9 cellular contexts compared by ENCODE assay signal in the genomic region with DNA sequence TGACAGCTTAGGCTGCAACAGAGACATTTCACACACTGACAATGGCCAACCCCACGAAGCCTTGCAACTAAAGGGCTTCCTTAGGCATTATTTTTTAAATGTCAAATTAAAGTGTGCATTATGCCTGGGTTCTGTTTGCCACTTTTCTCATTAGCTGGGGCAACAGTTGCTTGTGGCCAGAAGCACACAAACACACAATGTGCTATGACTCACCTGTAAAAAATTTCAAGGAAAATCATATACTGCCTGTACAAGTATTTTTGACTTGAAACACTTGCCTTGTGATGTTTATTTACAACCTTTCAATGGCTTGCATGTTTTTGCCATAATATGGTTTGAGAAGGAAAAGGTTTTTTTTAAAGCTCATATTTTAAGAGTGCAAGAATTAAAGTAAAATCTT. TPM values are rescaled to one million over a fixed set of nuclear protein-coding genes. Genes with fewer than 3 reads are reported as not detected.
DNase-seq lines count a peak whose midpoint lies in the region; ATAC-seq, FAIRE-seq and TF ChIP-seq lines count a peak whose summit lies in the region.
"Had no signal": no experiment of that assay in that cellular context is flagged by ENCODE, and none has a peak within 500 bp of the region (broad histone marks: within the 10 kb centered on the region; RNA-seq: fewer than 3 reads in every experiment).

No MANE protein-coding gene starts in this region.

- no peak for TF ChIP-seq CTCF in esophagus squamous epithelium (IDR thresholded peaks at IDR 0.05)
- no peak for TF ChIP-seq CTCF in osteoblast (IDR thresholded peaks at IDR 0.05; ENCODE audit: extremely low read depth, low read depth, low read length)

- no peaks in the 10 kb centered on the region for H4K20me1 ChIP-seq in osteoblast (ENCODE audit: insufficient read depth, low read length)

- DNase-seq in DMS53 treated with DMSO at 0.1 percent for 48 hours (lab: John Stamatoyannopoulos, UW; ENCODE audit: unreplicated experiment) = peak; percentile 46
- peak; percentile 22 for DNase-seq in RCC 7860 (ENCODE audit: low spot score)
- DNase-seq in esophagus squamous epithelium (lab: John Stamatoyannopoulos, UW) = no peak
- peak; percentile 91 for DNase-seq in osteoblast (ENCODE audit: insufficient read length, low spot score, missing footprints)
- DNase-seq in stimulated activated CD4-positive, alpha-beta T cell treated with anti-CD3 and anti-CD28 coated beads, Interleukin-2, amount 100 ng/mL, for 24 hours = no peak
- no peak for DNase-seq in GM19238 (ENCODE audit: insufficient read length, low spot score)
- DNase-seq in activated CD4-positive, alpha-beta T cell treated with anti-CD3 and anti-CD28 coated beads, Interleukin-2, amount 50 U/mL, for 4 hours = no peak
- DNase-seq: midbrain had no signal

- no peak for TF ChIP-seq POLR2A in esophagus squamous epithelium (IDR thresholded peaks at IDR 0.05)

- 27 to 31% methylated on average over 1 of the region's 1 CpG for WGBS in esophagus squamous epithelium, 2 donors

- no peak for ATAC-seq in GM21360 (IDR thresholded peaks at IDR 0.05; ENCODE audit: unreplicated experiment)

- no peak overlapping the region for H2AFZ ChIP-seq in osteoblast (ENCODE audit: low read length)

- no peaks in the 10 kb centered on the region for H3K9me3 ChIP-seq in esophagus squamous epithelium
- H3K9me3 ChIP-seq in osteoblast (ENCODE audit: low read depth, low read length) = no peaks in the 10 kb centered on the region

- peak overlapping the region in 3 of 4 donors; percentile 76 to 94 (median 92) for H3K4me3 ChIP-seq in esophagus squamous epithelium
- peak overlapping the region; percentile 91 for H3K4me3 ChIP-seq in osteoblast (ENCODE audit: insufficient read depth, low read length)

- H3K27ac ChIP-seq in esophagus squamous epithelium = peak overlapping the region in 2 of 4 donors; percentile 84 to 89
- H3K27ac ChIP-seq in osteoblast (ENCODE audit: low read depth, low read length) = peak overlapping the region; percentile 91

- H3K4me1 ChIP-seq in esophagus squamous epithelium (peaks cover 9 to 67% (median 17%) of the 10 kb centered on the region in 3 donors), osteoblast (ENCODE audit: insufficient read depth, low read length) (peaks cover 30% of the 10 kb centered on the region)

- H3K36me3 ChIP-seq in esophagus squamous epithelium = no peaks in the 10 kb centered on the region
- H3K36me3 ChIP-seq in osteoblast (ENCODE audit: insufficient read depth, low read length) = peaks cover 22% of the 10 kb centered on the region

- intact Hi-C loops in esophagus squamous epithelium (cut with DNase I) = no loop called here

- peak overlapping the region; percentile 89 for H3K4me2 ChIP-seq in osteoblast (ENCODE audit: insufficient read depth, low read length)

- H3K27me3 ChIP-seq in esophagus squamous epithelium (peaks cover 0 to 24% (median 0%) of the 10 kb centered on the region in 4 donors), osteoblast (ENCODE audit: insufficient read depth, low read length) (no peaks in the 10 kb centered on the region)

- H3K79me2 ChIP-seq in osteoblast (ENCODE audit: insufficient read depth, low read length) = peaks cover 60% of the 10 kb centered on the region

- no peak for FAIRE-seq in RCC 7860 (lab: Jason Lieb, UNC)

RNA-seq across cellular contexts. Expression of a gene that starts 1.9 kb away (rescaled TPM):
- total RNA-seq in esophagus squamous epithelium (10 to 100 TPM in 2 of 4 donors, 1 to 10 TPM in 2; 5.0 to 22.5 (median 12.4) TPM), osteoblast (45.1 and 47.8 TPM in 2 replicates)

Comparison
In these comparisons a context has a peak if more than half of its experiments do, and no peak if none do; other contexts are left out.
1. DNase-seq: peak in DMS53 treated with DMSO at 0.1 percent for 48 hours (single experiment), RCC 7860 (single experiment) and osteoblast (single experiment); none in esophagus squamous epithelium (single experiment), stimulated activated CD4-positive, alpha-beta T cell treated with anti-CD3 and anti-CD28 coated beads, Interleukin-2, amount 100 ng/mL, for 24 hours (0 of 2), GM19238 (single experiment) and activated CD4-positive, alpha-beta T cell treated with anti-CD3 and anti-CD28 coated beads, Interleukin-2, amount 50 U/mL, for 4 hours (0 of 2).